In the genomic region with DNA sequence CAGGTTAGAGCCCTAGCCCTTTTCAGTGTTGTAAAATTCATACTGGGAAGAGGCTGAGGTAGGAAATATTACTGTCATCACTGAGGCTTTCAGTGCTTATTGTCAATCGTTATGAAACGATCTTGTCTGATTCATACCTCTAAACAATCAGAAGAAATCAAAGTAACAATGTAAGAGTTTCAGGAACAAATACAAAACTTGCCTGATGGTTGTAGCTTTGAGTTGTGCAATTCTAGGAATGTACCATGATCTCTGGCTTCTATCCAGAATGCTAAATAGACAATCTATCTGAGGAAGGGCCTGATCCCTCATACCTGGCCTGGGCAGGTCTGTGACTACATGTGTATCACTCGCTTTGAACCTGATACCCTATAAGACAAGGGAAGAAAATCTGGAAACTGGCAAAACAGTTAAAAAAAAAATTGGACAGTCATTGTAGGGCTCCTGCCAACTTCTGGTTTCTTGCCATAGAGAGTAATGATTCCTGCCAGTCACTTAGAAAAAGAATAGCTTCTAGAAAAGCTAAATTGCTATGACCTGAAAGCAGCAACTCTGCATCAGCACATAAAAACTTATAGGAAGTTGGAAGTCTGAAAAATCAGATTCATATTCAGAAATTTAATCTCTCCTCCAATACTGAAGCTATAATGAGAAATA, we compare ENCODE assay signal across 2 cellular contexts.
TF ChIP-seq lines count a peak whose summit lies in the region.

No MANE protein-coding gene starts in this region.

TF ChIP-seq in Ishikawa, 13 proteins besides CTCF, POLR2A, EP300 and RAD21:
- TF ChIP-seq, protein P1, sequence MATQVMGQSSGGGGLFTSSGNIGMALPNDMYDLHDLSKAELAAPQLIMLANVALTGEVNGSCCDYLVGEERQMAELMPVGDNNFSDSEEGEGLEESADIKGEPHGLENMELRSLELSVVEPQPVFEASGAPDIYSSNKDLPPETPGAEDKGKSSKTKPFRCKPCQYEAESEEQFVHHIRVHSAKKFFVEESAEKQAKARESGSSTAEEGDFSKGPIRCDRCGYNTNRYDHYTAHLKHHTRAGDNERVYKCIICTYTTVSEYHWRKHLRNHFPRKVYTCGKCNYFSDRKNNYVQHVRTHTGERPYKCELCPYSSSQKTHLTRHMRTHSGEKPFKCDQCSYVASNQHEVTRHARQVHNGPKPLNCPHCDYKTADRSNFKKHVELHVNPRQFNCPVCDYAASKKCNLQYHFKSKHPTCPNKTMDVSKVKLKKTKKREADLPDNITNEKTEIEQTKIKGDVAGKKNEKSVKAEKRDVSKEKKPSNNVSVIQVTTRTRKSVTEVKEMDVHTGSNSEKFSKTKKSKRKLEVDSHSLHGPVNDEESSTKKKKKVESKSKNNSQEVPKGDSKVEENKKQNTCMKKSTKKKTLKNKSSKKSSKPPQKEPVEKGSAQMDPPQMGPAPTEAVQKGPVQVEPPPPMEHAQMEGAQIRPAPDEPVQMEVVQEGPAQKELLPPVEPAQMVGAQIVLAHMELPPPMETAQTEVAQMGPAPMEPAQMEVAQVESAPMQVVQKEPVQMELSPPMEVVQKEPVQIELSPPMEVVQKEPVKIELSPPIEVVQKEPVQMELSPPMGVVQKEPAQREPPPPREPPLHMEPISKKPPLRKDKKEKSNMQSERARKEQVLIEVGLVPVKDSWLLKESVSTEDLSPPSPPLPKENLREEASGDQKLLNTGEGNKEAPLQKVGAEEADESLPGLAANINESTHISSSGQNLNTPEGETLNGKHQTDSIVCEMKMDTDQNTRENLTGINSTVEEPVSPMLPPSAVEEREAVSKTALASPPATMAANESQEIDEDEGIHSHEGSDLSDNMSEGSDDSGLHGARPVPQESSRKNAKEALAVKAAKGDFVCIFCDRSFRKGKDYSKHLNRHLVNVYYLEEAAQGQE (IDR thresholded peaks at IDR 0.05; ENCODE audit: low read depth), result no peak
- TF ChIP-seq YY1 (IDR thresholded peaks at IDR 0.05; ENCODE audit: low read depth), result no peak
- peak; percentile 91 for TF ChIP-seq CEBPB (IDR thresholded peaks at IDR 0.05)
- TF ChIP-seq TEAD4 (IDR thresholded peaks at IDR 0.05), result no peak
- peak; percentile 41; the same call in 1 of the 2 replicates for TF ChIP-seq NFIC (IDR thresholded peaks at IDR 0.05)
TF ChIP-seq in Ishikawa: peak in this region for 2.

TF ChIP-seq in HepG2, 621 proteins besides CTCF, POLR2A, EP300 and RAD21 (continued from another document and continues in another):
- TF ChIP-seq, protein P2, sequence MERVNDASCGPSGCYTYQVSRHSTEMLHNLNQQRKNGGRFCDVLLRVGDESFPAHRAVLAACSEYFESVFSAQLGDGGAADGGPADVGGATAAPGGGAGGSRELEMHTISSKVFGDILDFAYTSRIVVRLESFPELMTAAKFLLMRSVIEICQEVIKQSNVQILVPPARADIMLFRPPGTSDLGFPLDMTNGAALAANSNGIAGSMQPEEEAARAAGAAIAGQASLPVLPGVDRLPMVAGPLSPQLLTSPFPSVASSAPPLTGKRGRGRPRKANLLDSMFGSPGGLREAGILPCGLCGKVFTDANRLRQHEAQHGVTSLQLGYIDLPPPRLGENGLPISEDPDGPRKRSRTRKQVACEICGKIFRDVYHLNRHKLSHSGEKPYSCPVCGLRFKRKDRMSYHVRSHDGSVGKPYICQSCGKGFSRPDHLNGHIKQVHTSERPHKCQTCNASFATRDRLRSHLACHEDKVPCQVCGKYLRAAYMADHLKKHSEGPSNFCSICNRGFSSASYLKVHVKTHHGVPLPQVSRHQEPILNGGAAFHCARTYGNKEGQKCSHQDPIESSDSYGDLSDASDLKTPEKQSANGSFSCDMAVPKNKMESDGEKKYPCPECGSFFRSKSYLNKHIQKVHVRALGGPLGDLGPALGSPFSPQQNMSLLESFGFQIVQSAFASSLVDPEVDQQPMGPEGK (CRISPR knock-in tag; IDR thresholded peaks at IDR 0.05), result no peak
- no peak for TF ChIP-seq JUN (CRISPR knock-in tag; IDR thresholded peaks at IDR 0.05)
- TF ChIP-seq DMAP1 (CRISPR knock-in tag; IDR thresholded peaks at IDR 0.05), result no peak
- no peak for TF ChIP-seq ZSCAN21 (CRISPR knock-in tag; IDR thresholded peaks at IDR 0.05; ENCODE audit: borderline replicate concordance)
- no peak for TF ChIP-seq ZNF562 (CRISPR knock-in tag; IDR thresholded peaks at IDR 0.05; ENCODE audit: borderline replicate concordance)
- TF ChIP-seq ZNF792 (CRISPR knock-in tag; IDR thresholded peaks at IDR 0.05), result peak; percentile 55; the same call in 1 of the 2 replicates
- TF ChIP-seq ATF7 (IDR thresholded peaks at IDR 0.05), result no peak
- no peak for TF ChIP-seq ATF7 (CRISPR knock-in tag; IDR thresholded peaks at IDR 0.05)
- TF ChIP-seq ZNF619 (CRISPR knock-in tag; IDR thresholded peaks at IDR 0.05), result no peak
- TF ChIP-seq, protein P3, sequence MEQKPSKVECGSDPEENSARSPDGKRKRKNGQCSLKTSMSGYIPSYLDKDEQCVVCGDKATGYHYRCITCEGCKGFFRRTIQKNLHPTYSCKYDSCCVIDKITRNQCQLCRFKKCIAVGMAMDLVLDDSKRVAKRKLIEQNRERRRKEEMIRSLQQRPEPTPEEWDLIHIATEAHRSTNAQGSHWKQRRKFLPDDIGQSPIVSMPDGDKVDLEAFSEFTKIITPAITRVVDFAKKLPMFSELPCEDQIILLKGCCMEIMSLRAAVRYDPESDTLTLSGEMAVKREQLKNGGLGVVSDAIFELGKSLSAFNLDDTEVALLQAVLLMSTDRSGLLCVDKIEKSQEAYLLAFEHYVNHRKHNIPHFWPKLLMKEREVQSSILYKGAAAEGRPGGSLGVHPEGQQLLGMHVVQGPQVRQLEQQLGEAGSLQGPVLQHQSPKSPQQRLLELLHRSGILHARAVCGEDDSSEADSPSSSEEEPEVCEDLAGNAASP (CRISPR knock-in tag; IDR thresholded peaks at IDR 0.05; ENCODE audit: borderline replicate concordance), result no peak
- no peak for TF ChIP-seq ZNF781 (CRISPR knock-in tag; IDR thresholded peaks at IDR 0.05; ENCODE audit: borderline replicate concordance, not compliant biosample characterization)
- TF ChIP-seq CENPT (CRISPR knock-in tag; IDR thresholded peaks at IDR 0.05; ENCODE audit: low read depth), result no peak
- TF ChIP-seq, protein P4, sequence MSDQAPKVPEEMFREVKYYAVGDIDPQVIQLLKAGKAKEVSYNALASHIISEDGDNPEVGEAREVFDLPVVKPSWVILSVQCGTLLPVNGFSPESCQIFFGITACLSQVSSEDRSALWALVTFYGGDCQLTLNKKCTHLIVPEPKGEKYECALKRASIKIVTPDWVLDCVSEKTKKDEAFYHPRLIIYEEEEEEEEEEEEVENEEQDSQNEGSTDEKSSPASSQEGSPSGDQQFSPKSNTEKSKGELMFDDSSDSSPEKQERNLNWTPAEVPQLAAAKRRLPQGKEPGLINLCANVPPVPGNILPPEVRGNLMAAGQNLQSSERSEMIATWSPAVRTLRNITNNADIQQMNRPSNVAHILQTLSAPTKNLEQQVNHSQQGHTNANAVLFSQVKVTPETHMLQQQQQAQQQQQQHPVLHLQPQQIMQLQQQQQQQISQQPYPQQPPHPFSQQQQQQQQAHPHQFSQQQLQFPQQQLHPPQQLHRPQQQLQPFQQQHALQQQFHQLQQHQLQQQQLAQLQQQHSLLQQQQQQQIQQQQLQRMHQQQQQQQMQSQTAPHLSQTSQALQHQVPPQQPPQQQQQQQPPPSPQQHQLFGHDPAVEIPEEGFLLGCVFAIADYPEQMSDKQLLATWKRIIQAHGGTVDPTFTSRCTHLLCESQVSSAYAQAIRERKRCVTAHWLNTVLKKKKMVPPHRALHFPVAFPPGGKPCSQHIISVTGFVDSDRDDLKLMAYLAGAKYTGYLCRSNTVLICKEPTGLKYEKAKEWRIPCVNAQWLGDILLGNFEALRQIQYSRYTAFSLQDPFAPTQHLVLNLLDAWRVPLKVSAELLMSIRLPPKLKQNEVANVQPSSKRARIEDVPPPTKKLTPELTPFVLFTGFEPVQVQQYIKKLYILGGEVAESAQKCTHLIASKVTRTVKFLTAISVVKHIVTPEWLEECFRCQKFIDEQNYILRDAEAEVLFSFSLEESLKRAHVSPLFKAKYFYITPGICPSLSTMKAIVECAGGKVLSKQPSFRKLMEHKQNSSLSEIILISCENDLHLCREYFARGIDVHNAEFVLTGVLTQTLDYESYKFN (CRISPR knock-in tag; conservative IDR thresholded peaks at IDR 0.05), result peak; percentile 50
- TF ChIP-seq, protein P5, sequence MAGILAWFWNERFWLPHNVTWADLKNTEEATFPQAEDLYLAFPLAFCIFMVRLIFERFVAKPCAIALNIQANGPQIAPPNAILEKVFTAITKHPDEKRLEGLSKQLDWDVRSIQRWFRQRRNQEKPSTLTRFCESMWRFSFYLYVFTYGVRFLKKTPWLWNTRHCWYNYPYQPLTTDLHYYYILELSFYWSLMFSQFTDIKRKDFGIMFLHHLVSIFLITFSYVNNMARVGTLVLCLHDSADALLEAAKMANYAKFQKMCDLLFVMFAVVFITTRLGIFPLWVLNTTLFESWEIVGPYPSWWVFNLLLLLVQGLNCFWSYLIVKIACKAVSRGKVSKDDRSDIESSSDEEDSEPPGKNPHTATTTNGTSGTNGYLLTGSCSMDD (CRISPR knock-in tag; IDR thresholded peaks at IDR 0.05), result no peak
- no peak for TF ChIP-seq AGO1 (IDR thresholded peaks at IDR 0.05; ENCODE audit: low read depth, low read length, poor library complexity, severe bottlenecking)
- no peak for TF ChIP-seq ZNF383 (CRISPR knock-in tag; IDR thresholded peaks at IDR 0.05; ENCODE audit: borderline replicate concordance)
- TF ChIP-seq, protein P6, sequence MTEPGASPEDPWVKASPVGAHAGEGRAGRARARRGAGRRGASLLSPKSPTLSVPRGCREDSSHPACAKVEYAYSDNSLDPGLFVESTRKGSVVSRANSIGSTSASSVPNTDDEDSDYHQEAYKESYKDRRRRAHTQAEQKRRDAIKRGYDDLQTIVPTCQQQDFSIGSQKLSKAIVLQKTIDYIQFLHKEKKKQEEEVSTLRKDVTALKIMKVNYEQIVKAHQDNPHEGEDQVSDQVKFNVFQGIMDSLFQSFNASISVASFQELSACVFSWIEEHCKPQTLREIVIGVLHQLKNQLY (CRISPR knock-in tag; IDR thresholded peaks at IDR 0.05), result no peak
- TF ChIP-seq ZNF614 (CRISPR knock-in tag; IDR thresholded peaks at IDR 0.05; ENCODE audit: borderline replicate concordance), result no peak
- TF ChIP-seq NCOR1 (IDR thresholded peaks at IDR 0.05; ENCODE audit: borderline replicate concordance, low read length), result peak; percentile 34; the same call in 1 of the 2 replicates
- no peak for TF ChIP-seq SOX6 (IDR thresholded peaks at IDR 0.05)
- TF ChIP-seq SOX6 (CRISPR knock-in tag; IDR thresholded peaks at IDR 0.05), result peak; percentile 78
- no peak for TF ChIP-seq ZNF879 (CRISPR knock-in tag; IDR thresholded peaks at IDR 0.05)
- TF ChIP-seq, protein P7, sequence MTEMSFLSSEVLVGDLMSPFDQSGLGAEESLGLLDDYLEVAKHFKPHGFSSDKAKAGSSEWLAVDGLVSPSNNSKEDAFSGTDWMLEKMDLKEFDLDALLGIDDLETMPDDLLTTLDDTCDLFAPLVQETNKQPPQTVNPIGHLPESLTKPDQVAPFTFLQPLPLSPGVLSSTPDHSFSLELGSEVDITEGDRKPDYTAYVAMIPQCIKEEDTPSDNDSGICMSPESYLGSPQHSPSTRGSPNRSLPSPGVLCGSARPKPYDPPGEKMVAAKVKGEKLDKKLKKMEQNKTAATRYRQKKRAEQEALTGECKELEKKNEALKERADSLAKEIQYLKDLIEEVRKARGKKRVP (CRISPR knock-in tag; IDR thresholded peaks at IDR 0.05), result 0 out of 4 replicates have a peak, but pooled peaks of 1 of the 2 experiments have one; percentile 25
- TF ChIP-seq ATM (IDR thresholded peaks at IDR 0.05; ENCODE audit: borderline replicate concordance), result no peak
- TF ChIP-seq ZNF350 (CRISPR knock-in tag; IDR thresholded peaks at IDR 0.05; ENCODE audit: borderline replicate concordance, low read depth), result no peak
- no peak for TF ChIP-seq ZNF460 (CRISPR knock-in tag; IDR thresholded peaks at IDR 0.05; ENCODE audit: borderline replicate concordance)
- TF ChIP-seq ZNF3 (CRISPR knock-in tag; IDR thresholded peaks at IDR 0.05), result no peak
- TF ChIP-seq TCF12 (IDR thresholded peaks at IDR 0.05), result no peak
- TF ChIP-seq TCF12 (CRISPR knock-in tag; IDR thresholded peaks at IDR 0.05), result no peak
- TF ChIP-seq ZNF17 (CRISPR knock-in tag; IDR thresholded peaks at IDR 0.05), result no peak
- TF ChIP-seq ZNF121 (CRISPR knock-in tag; IDR thresholded peaks at IDR 0.05), result no peak
- no peak for TF ChIP-seq ERF (CRISPR knock-in tag; IDR thresholded peaks at IDR 0.05)
- TF ChIP-seq TEAD3 (CRISPR knock-in tag; optimal IDR thresholded peaks at IDR 0.05; ENCODE audit: borderline replicate concordance), result peak; percentile 84
- TF ChIP-seq POGZ (CRISPR knock-in tag; IDR thresholded peaks at IDR 0.05), result no peak
- TF ChIP-seq, protein P8, sequence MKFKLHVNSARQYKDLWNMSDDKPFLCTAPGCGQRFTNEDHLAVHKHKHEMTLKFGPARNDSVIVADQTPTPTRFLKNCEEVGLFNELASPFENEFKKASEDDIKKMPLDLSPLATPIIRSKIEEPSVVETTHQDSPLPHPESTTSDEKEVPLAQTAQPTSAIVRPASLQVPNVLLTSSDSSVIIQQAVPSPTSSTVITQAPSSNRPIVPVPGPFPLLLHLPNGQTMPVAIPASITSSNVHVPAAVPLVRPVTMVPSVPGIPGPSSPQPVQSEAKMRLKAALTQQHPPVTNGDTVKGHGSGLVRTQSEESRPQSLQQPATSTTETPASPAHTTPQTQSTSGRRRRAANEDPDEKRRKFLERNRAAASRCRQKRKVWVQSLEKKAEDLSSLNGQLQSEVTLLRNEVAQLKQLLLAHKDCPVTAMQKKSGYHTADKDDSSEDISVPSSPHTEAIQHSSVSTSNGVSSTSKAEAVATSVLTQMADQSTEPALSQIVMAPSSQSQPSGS (CRISPR knock-in tag; IDR thresholded peaks at IDR 0.05), result no peak
- TF ChIP-seq, protein P9, sequence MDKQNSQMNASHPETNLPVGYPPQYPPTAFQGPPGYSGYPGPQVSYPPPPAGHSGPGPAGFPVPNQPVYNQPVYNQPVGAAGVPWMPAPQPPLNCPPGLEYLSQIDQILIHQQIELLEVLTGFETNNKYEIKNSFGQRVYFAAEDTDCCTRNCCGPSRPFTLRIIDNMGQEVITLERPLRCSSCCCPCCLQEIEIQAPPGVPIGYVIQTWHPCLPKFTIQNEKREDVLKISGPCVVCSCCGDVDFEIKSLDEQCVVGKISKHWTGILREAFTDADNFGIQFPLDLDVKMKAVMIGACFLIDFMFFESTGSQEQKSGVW (CRISPR knock-in tag; IDR thresholded peaks at IDR 0.05; ENCODE audit: borderline replicate concordance), result no peak
- TF ChIP-seq, protein P10, sequence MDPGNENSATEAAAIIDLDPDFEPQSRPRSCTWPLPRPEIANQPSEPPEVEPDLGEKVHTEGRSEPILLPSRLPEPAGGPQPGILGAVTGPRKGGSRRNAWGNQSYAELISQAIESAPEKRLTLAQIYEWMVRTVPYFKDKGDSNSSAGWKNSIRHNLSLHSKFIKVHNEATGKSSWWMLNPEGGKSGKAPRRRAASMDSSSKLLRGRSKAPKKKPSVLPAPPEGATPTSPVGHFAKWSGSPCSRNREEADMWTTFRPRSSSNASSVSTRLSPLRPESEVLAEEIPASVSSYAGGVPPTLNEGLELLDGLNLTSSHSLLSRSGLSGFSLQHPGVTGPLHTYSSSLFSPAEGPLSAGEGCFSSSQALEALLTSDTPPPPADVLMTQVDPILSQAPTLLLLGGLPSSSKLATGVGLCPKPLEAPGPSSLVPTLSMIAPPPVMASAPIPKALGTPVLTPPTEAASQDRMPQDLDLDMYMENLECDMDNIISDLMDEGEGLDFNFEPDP (CRISPR knock-in tag; conservative IDR thresholded peaks at IDR 0.05), result no peak
- TF ChIP-seq ASH2L (IDR thresholded peaks at IDR 0.05; ENCODE audit: insufficient read length, low read depth, low read length), result peak; percentile 44
